ENCODE assay signal across 10 cellular contexts in genomic region chr11:63531074-63531792, GRCh38. TPM values are rescaled to one million over a fixed set of nuclear protein-coding genes. Genes with fewer than 3 reads are reported as not detected.
DNase-seq lines count a peak whose midpoint lies in the region; ATAC-seq and TF ChIP-seq lines count a peak whose summit lies in the region.
"Not testable (repeated sequence)": the region's sequence is repeated elsewhere in the genome, so short reads cannot be mapped to it uniquely, and the experiment has no call there.
"Had no signal": no experiment of that assay in that cellular context is flagged by ENCODE, and none has a peak within 500 bp of the region (broad histone marks: within the 10 kb centered on the region; RNA-seq: fewer than 3 reads in every experiment).

No MANE protein-coding gene starts in this region.

- peaks cover 27% of the 10 kb centered on the region for H3K4me1 ChIP-seq in foreskin keratinocyte

- not testable (repeated sequence) for H3K9me3 Mint-ChIP-seq in activated naive CD8-positive, alpha-beta T cell treated with anti-CD3 and anti-CD28 coated beads for 36 hours; nephron

- ATAC-seq in GM18520 (IDR thresholded peaks at IDR 0.05; ENCODE audit: unreplicated experiment): peak; percentile 65
- peak; percentile 62 for ATAC-seq in HG02623 (IDR thresholded peaks at IDR 0.05; ENCODE audit: unreplicated experiment)
- ATAC-seq in T-helper 17 cell: peak; percentile 97
- peak; percentile 78 for ATAC-seq in foreskin keratinocyte

- H3K9me3 ChIP-seq in T-helper 17 cell (ENCODE audit: control insufficient read depth, low read length, poor library complexity, severe bottlenecking): not testable (repeated sequence)

- peak overlapping the region; percentile 75 for H3K4me3 Mint-ChIP-seq in T-helper 17 cell
- H3K4me3 Mint-ChIP-seq in activated naive CD8-positive, alpha-beta T cell treated with anti-CD3 and anti-CD28 coated beads for 36 hours: peak overlapping the region; percentile 45
- H3K4me3 Mint-ChIP-seq in nephron: not testable (repeated sequence)

- in situ Hi-C loops in ACHN (cut with HindIII; ENCODE audit: low pct_ligation_motif_present, low pct_unique_long_range_greater_than_20kb, low sequenced_read_pairs): not testable (repeated sequence)

- not testable (repeated sequence) for H3K27me3 Mint-ChIP-seq in T-helper 17 cell; activated naive CD8-positive, alpha-beta T cell treated with anti-CD3 and anti-CD28 coated beads for 36 hours; nephron (ENCODE audit: low read depth)

- not testable (repeated sequence) for H3K27me3 ChIP-seq in foreskin keratinocyte

- peak; percentile 93 for DNase-seq in ACHN
- DNase-seq in KG1 (lab: John Stamatoyannopoulos, UW): peak; percentile 74
- DNase-seq in T-helper 17 cell: peak in 2 of 3 donors; percentile 39 to 41
- peak; percentile 37 for DNase-seq in activated naive CD8-positive, alpha-beta T cell treated with anti-CD3 and anti-CD28 coated beads for 36 hours
- peak; percentile 57 to 76 for DNase-seq in foreskin keratinocyte

- H3K27ac Mint-ChIP-seq in T-helper 17 cell (peak overlapping the region; percentile 95), nephron (peak overlapping the region; percentile 51 to 89 (median 78))
- peak overlapping the region; percentile 67 for H3K27ac Mint-ChIP-seq in activated naive CD8-positive, alpha-beta T cell treated with anti-CD3 and anti-CD28 coated beads for 36 hours

- TF ChIP-seq CTCF in foreskin keratinocyte (conservative IDR thresholded peaks at IDR 0.05); nephron (IDR thresholded peaks at IDR 0.05; ENCODE audit: unreplicated experiment in 3 of 3): not testable (repeated sequence)

- H3K36me3 Mint-ChIP-seq in T-helper 17 cell (ENCODE audit: low read depth); activated naive CD8-positive, alpha-beta T cell treated with anti-CD3 and anti-CD28 coated beads for 36 hours; nephron (ENCODE audit: low read depth): not testable (repeated sequence)

- peaks cover 40% of the 10 kb centered on the region for H3K4me1 Mint-ChIP-seq in T-helper 17 cell
- peaks cover 57% of the 10 kb centered on the region for H3K4me1 Mint-ChIP-seq in activated naive CD8-positive, alpha-beta T cell treated with anti-CD3 and anti-CD28 coated beads for 36 hours
- not testable (repeated sequence) for H3K4me1 Mint-ChIP-seq in nephron

- H3K27ac ChIP-seq in foreskin keratinocyte: peak overlapping the region; percentile 74

RNA-seq across cellular contexts. Expression of gene PLAAT4, which starts 5.4 kb away (rescaled TPM):
- total RNA-seq in T-helper 17 cell: 100 to 1,000 TPM in 1 of 2 donors, 10 to 100 TPM in 1; 80.8 to 110 TPM
- 10 to 100 TPM; 34.2 to 40.5 TPM for total RNA-seq in activated naive CD8-positive, alpha-beta T cell treated with anti-CD3 and anti-CD28 coated beads for 36 hours
- total RNA-seq in foreskin keratinocyte: 2.6 and 3.9 TPM in 2 replicates
- 3.8 and 4.0 TPM in 2 replicates for polyA plus RNA-seq in foreskin keratinocyte
- total RNA-seq: smooth muscle cell had no signal
- polyA plus RNA-seq: smooth muscle cell had no signal

RNA-seq across cellular contexts. Expression of gene LGALS12, which starts 25.3 kb away (rescaled TPM):
- total RNA-seq in T-helper 17 cell: 1 to 10 TPM in 1 of 2 donors, under 1 TPM in 1; 0.72 to 9.7 TPM
- not detected for total RNA-seq in activated naive CD8-positive, alpha-beta T cell treated with anti-CD3 and anti-CD28 coated beads for 36 hours
- total RNA-seq in foreskin keratinocyte: not detected in 2 replicates
- not detected in 2 replicates for polyA plus RNA-seq in foreskin keratinocyte
- total RNA-seq: activated CD8-positive, alpha-beta memory T cell treated with anti-CD3 and anti-CD28 coated beads for 36 hours; smooth muscle cell had no signal
- polyA plus RNA-seq: smooth muscle cell had no signal

RNA-seq across cellular contexts. Expression of gene PLAAT2, which starts 31.9 kb away (rescaled TPM):
- under 1 TPM in 1 of 2 donors, not detected in 1; 0.63 TPM for total RNA-seq in T-helper 17 cell
- total RNA-seq in activated naive CD8-positive, alpha-beta T cell treated with anti-CD3 and anti-CD28 coated beads for 36 hours: 1 to 10 TPM in 1 of 2 experiments, under 1 TPM in 1; 0.52 to 1.0 TPM
- 0.20 TPM in 1 of 2 replicates, not detected in the other for total RNA-seq in foreskin keratinocyte
- 0.22 TPM in 1 of 2 replicates, not detected in the other for polyA plus RNA-seq in foreskin keratinocyte
- total RNA-seq: smooth muscle cell had no signal
- polyA plus RNA-seq: smooth muscle cell had no signal

RNA-seq across cellular contexts. Expression of gene PLAAT5, which starts 40.3 kb away (rescaled TPM):
- total RNA-seq in T-helper 17 cell (under 1 TPM in 1 of 2 donors, not detected in 1; 0.60 TPM), foreskin keratinocyte (not detected in 2 replicates)
- under 1 TPM in 1 of 2 experiments, not detected in 1; 0.18 TPM for total RNA-seq in activated naive CD8-positive, alpha-beta T cell treated with anti-CD3 and anti-CD28 coated beads for 36 hours
- not detected in 2 replicates for polyA plus RNA-seq in foreskin keratinocyte
- polyA plus RNA-seq: smooth muscle cell had no signal

Comparison
In these comparisons a context has a peak if more than half of its experiments do, and no peak if none do; other contexts are left out.
1. Peak in every context shown above with its lines: DNase-seq, ATAC-seq and H3K27ac ChIP-seq.
2. DNase-seq: peak in every context shown above with its lines; median percentile 93 in ACHN; 74 in KG1; 66 in foreskin keratinocyte; 40 in T-helper 17 cell; 37 in activated naive CD8-positive, alpha-beta T cell treated with anti-CD3 and anti-CD28 coated beads for 36 hours.